In the genomic region with DNA sequence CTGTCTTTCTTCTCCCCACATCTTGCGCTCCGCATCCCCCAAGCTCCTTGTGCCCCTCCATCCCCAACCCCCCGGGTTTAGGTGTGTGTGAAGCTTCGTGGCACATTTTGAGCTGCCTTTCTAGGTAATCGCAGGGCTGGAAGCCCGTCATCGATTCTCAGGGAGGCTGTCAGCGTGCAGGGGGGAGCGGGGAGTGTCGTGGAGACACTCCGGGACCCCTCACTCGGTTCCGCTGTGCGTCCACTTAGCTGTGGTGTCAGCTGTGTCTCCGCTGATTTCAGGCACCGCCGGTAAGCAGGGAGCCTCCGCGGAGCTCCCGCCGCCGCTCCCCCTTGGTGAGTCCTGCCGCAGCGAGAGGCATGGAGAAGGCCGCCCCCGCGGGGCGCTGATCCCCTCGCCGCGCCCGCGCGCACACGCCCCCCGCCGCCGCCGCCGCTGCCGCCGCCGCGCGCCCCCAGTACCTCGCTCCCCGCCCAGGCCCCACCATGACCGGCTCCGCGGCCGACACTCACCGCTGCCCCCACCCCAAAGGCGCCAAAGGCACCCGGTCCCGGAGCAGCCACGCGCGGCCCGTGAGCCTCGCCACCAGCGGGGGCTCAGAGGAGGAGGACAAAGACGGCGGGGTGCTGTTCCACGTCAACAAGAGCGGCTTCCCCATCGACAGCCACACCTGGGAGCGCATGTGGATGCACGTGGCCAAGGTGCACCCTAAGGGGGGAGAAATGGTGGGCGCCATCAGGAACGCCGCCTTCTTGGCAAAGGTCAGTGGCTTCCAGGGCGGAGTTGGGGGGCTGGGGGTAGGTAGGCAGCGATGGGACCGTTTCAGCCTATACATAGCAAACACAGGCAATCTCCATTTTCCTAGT, we compare ENCODE assay signal across 8 cellular contexts.
DNase-seq lines count a peak whose midpoint lies in the region; ATAC-seq and TF ChIP-seq lines count a peak whose summit lies in the region.

No MANE protein-coding gene starts in this region.

- H3K9me3 ChIP-seq in HUES48 (ENCODE audit: control insufficient read depth, insufficient read depth, low read length) (no peaks in the 10 kb centered on the region), mucosa of stomach (ENCODE audit: control insufficient read depth, low read length) (no peaks in the 10 kb centered on the region)

- peaks cover 82% of the 10 kb centered on the region for H3K27me3 Mint-ChIP-seq in central memory CD8-positive, alpha-beta T cell

- peak overlapping the region; percentile 72 for H3K9ac ChIP-seq in HUES48 (ENCODE audit: low read depth, low read length)
- H3K9ac ChIP-seq in mucosa of stomach (ENCODE audit: low read length), result peak overlapping the region; percentile 1

- DNase-seq in GM12864 (ENCODE audit: low read depth) (no peak), NCI-H446 treated with DMSO at 0.1 percent for 48 hours (lab: John Stamatoyannopoulos, UW) (no peak)
- DNase-seq in central memory CD8-positive, alpha-beta T cell (ENCODE audit: low spot score in 2 of 2), result no peak
- DNase-seq in stimulated activated CD8-positive, alpha-beta memory T cell treated with anti-CD3 and anti-CD28 coated beads, Interleukin-4, amount 100 ng/mL, for 48 hours, result no peak
- DNase-seq in stimulated activated CD4-positive, alpha-beta T cell treated with anti-CD3 and anti-CD28 coated beads, Interleukin-1b, Interleukin-23, amount 100 ng/mL, for 48 hours, result no peak

- H3K27me3 ChIP-seq in HUES48 (ENCODE audit: control insufficient read depth, insufficient read depth, low read length) (peaks cover 8% of the 10 kb centered on the region; the same call in 1 of the 2 replicates), mucosa of stomach (ENCODE audit: control insufficient read depth, insufficient read depth, low read length) (peaks cover 34% of the 10 kb centered on the region)

- H3K4me3 ChIP-seq in GM12864 (ENCODE audit: low read depth, low read length) (peak overlapping the region; percentile 72), HUES48 (ENCODE audit: low read depth, low read length) (peak overlapping the region; percentile 85), mucosa of stomach (ENCODE audit: low read length) (peak overlapping the region; percentile 34)

- no peak for ATAC-seq in central memory CD8-positive, alpha-beta T cell (replicated peaks; ENCODE audit: extremely low read depth, poor library complexity, severe bottlenecking)
- ATAC-seq in HG03460 (IDR thresholded peaks at IDR 0.05; ENCODE audit: unreplicated experiment), result no peak

- H3K36me3 Mint-ChIP-seq in central memory CD8-positive, alpha-beta T cell (ENCODE audit: insufficient read depth), result peaks cover 2% of the 10 kb centered on the region

- H3K36me3 ChIP-seq in HUES48 (ENCODE audit: control insufficient read depth, insufficient read depth, low read length) (peaks cover 49% of the 10 kb centered on the region), mucosa of stomach (ENCODE audit: control insufficient read depth, insufficient read depth, low read length) (no peaks in the 10 kb centered on the region)

- H3K4me1 ChIP-seq in HUES48 (ENCODE audit: control insufficient read depth, insufficient read depth, low read length) (peaks cover 40% of the 10 kb centered on the region), mucosa of stomach (ENCODE audit: control insufficient read depth, insufficient read depth, low read length) (peaks cover 9% of the 10 kb centered on the region)

- no peak overlapping the region for H3K27ac Mint-ChIP-seq in central memory CD8-positive, alpha-beta T cell (ENCODE audit: low read depth)

- H3K4me1 Mint-ChIP-seq in central memory CD8-positive, alpha-beta T cell, result peaks cover 18% of the 10 kb centered on the region

- no peak for TF ChIP-seq CTCF in GM12864 (IDR thresholded peaks at IDR 0.05; ENCODE audit: low read depth, low read length, missing control alignments)

- H3K9me3 Mint-ChIP-seq in central memory CD8-positive, alpha-beta T cell, result no peaks in the 10 kb centered on the region

- H3K4me3 Mint-ChIP-seq in central memory CD8-positive, alpha-beta T cell, result peak overlapping the region; percentile 75

- H3K27ac ChIP-seq in HUES48 (ENCODE audit: low read depth, low read length), result peak overlapping the region; percentile 53

Comparison
In these comparisons a context has a peak if more than half of its experiments do, and no peak if none do; other contexts are left out.
1. H3K4me3 ChIP-seq: peak in every context shown above with its lines; median percentile 85 in HUES48; 72 in GM12864; 34 in mucosa of stomach.